8 cellular contexts compared by ENCODE assay signal in genomic region chr16:30526137-30526822, GRCh38. TPM values are rescaled to one million over a fixed set of nuclear protein-coding genes. Genes with fewer than 3 reads are reported as not detected.
DNase-seq lines count a peak whose midpoint lies in the region; ATAC-seq and TF ChIP-seq lines count a peak whose summit lies in the region.

TSS of gene ZNF768 (minus strand) at chr16:30526566. CDS start at chr16:30526413, 153 bp downstream.

- H3K4me1 Mint-ChIP-seq in CD4-positive, alpha-beta memory T cell: peaks cover 24 to 47% (median 34%) of the 10 kb centered on the region in 4 donors

- H3K36me3 ChIP-seq in CD4-positive, alpha-beta memory T cell (ENCODE audit: insufficient read depth, low read length): no peaks in the 10 kb centered on the region
- H3K36me3 ChIP-seq in endocrine pancreas (ENCODE audit: control insufficient read depth, insufficient read depth, low read length) (no peaks in the 10 kb centered on the region), thoracic aorta (peaks cover 3% of the 10 kb centered on the region)

- intact Hi-C loops in CD4-positive, alpha-beta memory T cell (cut with micrococcal nuclease): loop anchor here (2.0 to 10.0 kb wide), 4 partner anchors 51 to 166 kb away; partner anchors contain the start of genes DCTPP1, ITGAL and SEPHS2

- ATAC-seq in GM19324 (IDR thresholded peaks at IDR 0.05; ENCODE audit: low FRiP score, unreplicated experiment): peak; percentile 32
- ATAC-seq in thoracic aorta (ENCODE audit: insufficient number of reproducible peaks, low FRiP score, low read depth): peak; percentile 42
- no peak for ATAC-seq in HG03342 (IDR thresholded peaks at IDR 0.05; ENCODE audit: unreplicated experiment)

- H3K9me3 ChIP-seq in CD4-positive, alpha-beta memory T cell (ENCODE audit: control insufficient read depth in 1 of 2, low read length in 2 of 2): no peaks in the 10 kb centered on the region
- H3K9me3 ChIP-seq in endocrine pancreas (ENCODE audit: control insufficient read depth, low read length) (no peaks in the 10 kb centered on the region), thoracic aorta (no peaks in the 10 kb centered on the region)

- CTCF ChIA-PET in CD4-positive, alpha-beta memory T cell (lab: Charles Lee; ENCODE audit: partially characterized antibody): interaction anchor here (0.6 to 3.0 kb wide), 3 partner anchors 10 to 97 kb away, joined by 3 to 13 read pairs (median 11); partner anchors contain the start of genes DCTPP1 and ZNF747

- peak within 1 kb of the TSS; percentile 86 to 93 (median 88) for H3K4me3 Mint-ChIP-seq in CD4-positive, alpha-beta memory T cell

- H3K27me3 ChIP-seq in CD4-positive, alpha-beta memory T cell (ENCODE audit: insufficient read depth, low read length): no peaks in the 10 kb centered on the region
- no peaks in the 10 kb centered on the region for H3K27me3 ChIP-seq in endocrine pancreas (ENCODE audit: control insufficient read depth, insufficient read depth, low read length)
- H3K27me3 ChIP-seq in thoracic aorta (replicated peaks; ENCODE audit: insufficient read depth): no peaks in the 10 kb centered on the region

- H3K4me3 ChIP-seq in CD4-positive, alpha-beta memory T cell (ENCODE audit: low read length in 2 of 2): peak within 1 kb of the TSS in 1 of 2 donors; percentile 75
- H3K4me3 ChIP-seq in endocrine pancreas (ENCODE audit: control insufficient read depth, insufficient read depth, low read length): peak within 1 kb of the TSS; percentile 23
- H3K4me3 ChIP-seq in thoracic aorta: peak within 1 kb of the TSS; percentile 98

- peak within 1 kb of the TSS; percentile 90 for H3K9ac ChIP-seq in endocrine pancreas (ENCODE audit: control insufficient read depth, insufficient read depth, low read length)

- H3K27me3 Mint-ChIP-seq in CD4-positive, alpha-beta memory T cell: no peaks in the 10 kb centered on the region

- DNase-seq in CD4-positive, alpha-beta memory T cell: peak in 4 of 5 donors; percentile 25 to 32 (median 27)
- DNase-seq in HT-29 (ENCODE audit: low spot score) (no peak), mesenteric fat pad (ENCODE audit: low spot score) (no peak), thoracic aorta (ENCODE audit: low spot score) (no peak)
- peak; percentile 42 for DNase-seq in activated CD4-positive, alpha-beta T cell treated with anti-CD3 and anti-CD28 coated beads for 48 hours

- peak within 1 kb of the TSS; percentile 72 for H3K27ac ChIP-seq in CD4-positive, alpha-beta memory T cell (ENCODE audit: low read depth, low read length)
- peak within 1 kb of the TSS; percentile 93 to 99 for H3K27ac ChIP-seq in thoracic aorta

- peaks cover 0 to 3% (median 0%) of the 10 kb centered on the region in 8 donors for H3K9me3 Mint-ChIP-seq in CD4-positive, alpha-beta memory T cell

- H3K27ac Mint-ChIP-seq in CD4-positive, alpha-beta memory T cell: peak within 1 kb of the TSS; percentile 86 to 95 (median 89)

- peaks cover 5 to 21% of the 10 kb centered on the region in 2 donors for H3K36me3 Mint-ChIP-seq in CD4-positive, alpha-beta memory T cell

- no peak for TF ChIP-seq CTCF in thoracic aorta (IDR thresholded peaks at IDR 0.05)

- POLR2A ChIA-PET in CD4-positive, alpha-beta memory T cell (lab: Charles Lee; ENCODE audit: partially characterized antibody): interaction anchor here (0.9 to 11.1 kb wide), 28 partner anchors 9 to 171 kb away, joined by 3 to 457 read pairs (median 5); partner anchors contain the start of genes DCTPP1, FBRS, PRR14 and SEPHS2

- H3K4me1 ChIP-seq in CD4-positive, alpha-beta memory T cell (ENCODE audit: insufficient read depth, low read length): peaks cover 43% of the 10 kb centered on the region
- no peaks in the 10 kb centered on the region for H3K4me1 ChIP-seq in endocrine pancreas (ENCODE audit: control insufficient read depth, insufficient read depth, low read length)
- peaks cover 4 to 18% of the 10 kb centered on the region in 2 donors for H3K4me1 ChIP-seq in thoracic aorta (ENCODE audit: control insufficient read depth in 1 of 2, low read depth in 2 of 2)

RNA-seq across cellular contexts. Expression of gene ZNF768, which starts in this region (rescaled TPM):
- 1 to 10 TPM; 5.8 to 6.1 TPM for total RNA-seq in CD4-positive, alpha-beta memory T cell
- 1 to 10 TPM in 1 of 2 donors, under 1 TPM in 1; 0.69 to 1.7 TPM for polyA plus RNA-seq in CD4-positive, alpha-beta memory T cell
- total RNA-seq in HT-29 (2014; rRNA removed; shearing (Covaris generic)): 47.1 and 47.9 TPM in 2 replicates
- 24.8 TPM for total RNA-seq in mesenteric fat pad
- 10 to 100 TPM; 25.0 to 36.3 TPM for total RNA-seq in thoracic aorta

Comparison
In these comparisons a context has a peak if more than half of its experiments do, and no peak if none do; other contexts are left out.
1. DNase-seq: peak in CD4-positive, alpha-beta memory T cell (4 of 5) and activated CD4-positive, alpha-beta T cell treated with anti-CD3 and anti-CD28 coated beads for 48 hours (single experiment); none in HT-29 (single experiment), mesenteric fat pad (single experiment) and thoracic aorta (single experiment).